ENCODE assay signal across 33 cellular contexts in genomic region chr16:28943281-28943680, GRCh38. TPM values are rescaled to one million over a fixed set of nuclear protein-coding genes. Genes with fewer than 3 reads are reported as not detected.
"Had no signal": no experiment of that assay in that cellular context is flagged by ENCODE, and none has a peak within 500 bp of the region (broad histone marks: within the 10 kb centered on the region; RNA-seq: fewer than 3 reads in every experiment).

No MANE protein-coding gene starts in this region.

- H3K4me1 ChIP-seq: prostate gland had no signal

- H3K4me3 Mint-ChIP-seq: activated CD4-positive, alpha-beta memory T cell treated with anti-CD3 and anti-CD28 coated beads, Interleukin-2, amount 10 ng/mL, durations not matched to agents 7 days and 5 days; activated CD4-positive, alpha-beta T cell treated with anti-CD3 and anti-CD28 coated beads, Interleukin-2, amount 10 ng/mL, durations not matched to agents 7 days and 5 days; activated naive CD4-positive, alpha-beta T cell treated with anti-CD3 and anti-CD28 coated beads, Interleukin-2, amount 10 ng/mL, durations not matched to agents 7 days and 5 days; activated naive CD8-positive, alpha-beta T cell treated with anti-CD3 and anti-CD28 coated beads, Interleukin-2, amount 10 ng/mL, durations not matched to agents 7 days and 5 days; activated T-cell treated with anti-CD3 and anti-CD28 coated beads, Interleukin-2, amount 50 U/mL, for 24 hours; mesothelial cell of epicardium; T-helper 17 cell had no signal

- H3K27me3 ChIP-seq: ascending aorta, brain microvascular endothelial cell, heart right ventricle, ovary, sigmoid colon, tibial nerve had no signal

- DNase-seq: activated CD4-positive, alpha-beta memory T cell treated with anti-CD3 and anti-CD28 coated beads, Interleukin-2, amount 10 ng/mL, durations not matched to agents 7 days and 5 days; activated CD4-positive, alpha-beta T cell treated with anti-CD3 and anti-CD28 coated beads for 1 hour; activated CD4-positive, alpha-beta T cell treated with anti-CD3 and anti-CD28 coated beads, Interleukin-2, amount 10 ng/mL, durations not matched to agents 7 days and 5 days; activated CD8-positive, alpha-beta memory T cell treated with anti-CD3 and anti-CD28 coated beads, Interleukin-2, amount 50 U/mL, for 48 hours; activated gamma-delta T cell; activated naive CD4-positive, alpha-beta T cell treated with anti-CD3 and anti-CD28 coated beads, Interleukin-2, amount 10 ng/mL, durations not matched to agents 7 days and 5 days; activated naive CD8-positive, alpha-beta T cell treated with anti-CD3 and anti-CD28 coated beads, Interleukin-2, amount 10 ng/mL, durations not matched to agents 7 days and 5 days; activated T-cell treated with anti-CD3 and anti-CD28 coated beads, Interleukin-2, amount 50 U/mL, for 24 hours; brain microvascular endothelial cell; cortex of kidney; foreskin fibroblast; heart right ventricle; naive thymus-derived CD4-positive, alpha-beta T cell; ovary; retina; sigmoid colon; stimulated activated CD4-positive, alpha-beta T cell treated with anti-CD3 and anti-CD28 coated beads, Interleukin-2, amount 100 ng/mL, for 24 hours; stimulated activated naive CD4-positive, alpha-beta T cell treated with Interleukin-2 at 50 U/mL for 16 hours; T-helper 17 cell; T1000 had no signal

- H3K27ac ChIP-seq: ascending aorta, brain microvascular endothelial cell, heart right ventricle, neutrophil, ovary, prostate gland, sigmoid colon, tibial nerve had no signal

- H3K36me3 Mint-ChIP-seq: activated naive CD4-positive, alpha-beta T cell treated with anti-CD3 and anti-CD28 coated beads, Interleukin-2, amount 10 ng/mL, durations not matched to agents 7 days and 5 days; activated naive CD8-positive, alpha-beta T cell treated with anti-CD3 and anti-CD28 coated beads, Interleukin-2, amount 10 ng/mL, durations not matched to agents 7 days and 5 days; mesothelial cell of epicardium; naive thymus-derived CD4-positive, alpha-beta T cell had no signal

- H3K36me3 ChIP-seq: ascending aorta, brain microvascular endothelial cell, heart right ventricle, neutrophil, ovary, prostate gland, sigmoid colon, tibial nerve had no signal

- ATAC-seq: esophagus mucosa; heart right ventricle; naive thymus-derived CD4-positive, alpha-beta T cell; T-helper 17 cell had no signal

- H3K27me3 Mint-ChIP-seq: activated T-cell treated with anti-CD3 and anti-CD28 coated beads, Interleukin-2, amount 50 U/mL, for 24 hours; T-helper 17 cell had no signal

- H3K4me2 ChIP-seq: smooth muscle cell had no signal

- H3K4me3 ChIP-seq: ascending aorta, heart right ventricle, ovary, prostate gland, sigmoid colon, smooth muscle cell, tibial nerve had no signal

- H3K27ac Mint-ChIP-seq: activated CD4-positive, alpha-beta memory T cell treated with anti-CD3 and anti-CD28 coated beads, Interleukin-2, amount 10 ng/mL, durations not matched to agents 7 days and 5 days; activated naive CD4-positive, alpha-beta T cell treated with anti-CD3 and anti-CD28 coated beads, Interleukin-2, amount 10 ng/mL, durations not matched to agents 7 days and 5 days; activated T-cell treated with anti-CD3 and anti-CD28 coated beads, Interleukin-2, amount 50 U/mL, for 24 hours; mesothelial cell of epicardium; naive thymus-derived CD4-positive, alpha-beta T cell; T-helper 17 cell had no signal

- H3K9me3 Mint-ChIP-seq: activated CD4-positive, alpha-beta memory T cell treated with anti-CD3 and anti-CD28 coated beads, Interleukin-2, amount 10 ng/mL, durations not matched to agents 7 days and 5 days; activated CD4-positive, alpha-beta T cell treated with anti-CD3 and anti-CD28 coated beads, Interleukin-2, amount 10 ng/mL, durations not matched to agents 7 days and 5 days; activated naive CD4-positive, alpha-beta T cell treated with anti-CD3 and anti-CD28 coated beads, Interleukin-2, amount 10 ng/mL, durations not matched to agents 7 days and 5 days; activated naive CD8-positive, alpha-beta T cell treated with anti-CD3 and anti-CD28 coated beads, Interleukin-2, amount 10 ng/mL, durations not matched to agents 7 days and 5 days; activated T-cell treated with anti-CD3 and anti-CD28 coated beads, Interleukin-2, amount 50 U/mL, for 24 hours; mesothelial cell of epicardium had no signal

- H3K9me3 ChIP-seq: ascending aorta, heart right ventricle, neutrophil, ovary, prostate gland, sigmoid colon, tibial nerve had no signal

RNA-seq across cellular contexts. Expression of gene CD19, which starts 11.5 kb away (rescaled TPM):
- total RNA-seq: activated CD4-positive, alpha-beta memory T cell treated with anti-CD3 and anti-CD28 coated beads, Interleukin-2, amount 10 ng/mL, durations not matched to agents 7 days and 5 days; ascending aorta; cardiac septum; chondrocyte; endothelial cell of umbilical vein; glomerular endothelial cell; kidney epithelial cell; mesothelial cell of epicardium; sigmoid colon; smooth muscle cell; ureter had no signal
- polyA plus RNA-seq: smooth muscle cell had no signal
